ENCODE assay signal across 8 cellular contexts in genomic region chr3:115464036-115464435, GRCh38.
"Had no signal": no experiment of that assay in that cellular context is flagged by ENCODE, and none has a peak within 500 bp of the region (broad histone marks: within the 10 kb centered on the region; RNA-seq: fewer than 3 reads in every experiment).

No MANE protein-coding gene starts in this region.

- DNase-seq: GM23248, GOT3, H7, HFFc6, KG1 had no signal

- H3K9ac ChIP-seq: GM23248 had no signal

- H3K36me3 ChIP-seq: HAP-1 had no signal

- H3K27ac ChIP-seq: GM23248, HL-60 had no signal

- H3K4me1 ChIP-seq: HAP-1 had no signal

- ATAC-seq: HCT116 had no signal

- H2AFZ ChIP-seq: GM23248 had no signal

- H3K4me3 ChIP-seq: GM23248, HAP-1 had no signal
